Comparison of ENCODE assay signal across 8 cellular contexts in genomic region chr7:26397786-26398435, GRCh38.
A peak's percentile ranks its signal among the peaks of the same experiment; 100 is the strongest.
DNase-seq lines count a peak whose midpoint lies in the region; ATAC-seq and TF ChIP-seq lines count a peak whose summit lies in the region.

No MANE protein-coding gene starts in this region.

- intact Hi-C loops in PC-3 (cut with micrococcal nuclease) = loop anchor here (1.0 to 2.0 kb wide), 4 partner anchors 29 to 269 kb away; no protein-coding TSS in a partner anchor

- H3K79me2 ChIP-seq in PC-3 (ENCODE audit: low read length) = no peaks in the 10 kb centered on the region

- H3K9me3 ChIP-seq in PC-3 (ENCODE audit: low read length) (no peaks in the 10 kb centered on the region), lung (ENCODE audit: control insufficient read depth in 2 of 2, insufficient read depth in 1 of 2, low read length in 1 of 2) (peaks cover 0 to 2% of the 10 kb centered on the region in 2 donors), suprapubic skin (no peaks in the 10 kb centered on the region)

- peak overlapping the region; percentile 58; the same call in 1 of the 2 replicates for H3K27ac ChIP-seq in C4-2B
- no peak overlapping the region for H3K27ac ChIP-seq in PC-3 (ENCODE audit: low read length)
- H3K27ac ChIP-seq in coronary artery = peak overlapping the region in 1 of 2 donors; percentile 32
- peak overlapping the region in 1 of 2 donors; percentile 86 for H3K27ac ChIP-seq in lung (ENCODE audit: low read depth in 1 of 2, low read length in 1 of 2)
- H3K27ac ChIP-seq in suprapubic skin = peak overlapping the region; percentile 91

- no peaks in the 10 kb centered on the region for H3K27me3 ChIP-seq in PC-3 (ENCODE audit: low read length)
- H3K27me3 ChIP-seq in lung (ENCODE audit: control insufficient read depth, insufficient read depth) = no peaks in the 10 kb centered on the region
- no peaks in the 10 kb centered on the region for H3K27me3 ChIP-seq in suprapubic skin

- no peak for TF ChIP-seq EP300 in suprapubic skin (IDR thresholded peaks at IDR 0.05)

- TF ChIP-seq CTCF in C4-2B (conservative IDR thresholded peaks at IDR 0.05) = no peak
- TF ChIP-seq CTCF in PC-3 (conservative IDR thresholded peaks at IDR 0.05; ENCODE audit: low read depth, low read length) = no peak
- TF ChIP-seq CTCF in coronary artery (IDR thresholded peaks at IDR 0.05) = no peak
- TF ChIP-seq CTCF in lung (IDR thresholded peaks at IDR 0.05; ENCODE audit: control extremely low read depth, extremely low read depth) = no peak
- TF ChIP-seq CTCF in suprapubic skin (IDR thresholded peaks at IDR 0.05) = peak in 1 of 2 donors; percentile 5

- DNase-seq in PC-3 (peak; percentile 14), coronary artery (ENCODE audit: low spot score) (no peak), lung (ENCODE audit: low spot score) (peak; percentile 33), suprapubic skin (ENCODE audit: low spot score in 2 of 2) (peak in 1 of 2 donors; percentile 73), superior temporal gyrus (ENCODE audit: extremely low spot score) (no peak)

- no peaks in the 10 kb centered on the region for H4K20me1 ChIP-seq in PC-3 (ENCODE audit: low read length)

- H2AFZ ChIP-seq in PC-3 (ENCODE audit: low read length) = peak overlapping the region; percentile 90

- H3K4me2 ChIP-seq in PC-3 (ENCODE audit: low read length) = peak overlapping the region; percentile 77

- CTCF ChIA-PET in PC-3 (lab: Charles Lee) = interaction anchor here (0.5 to 3.1 kb wide), 3 partner anchors 11 to 29 kb away, joined by 3 to 16 read pairs (median 4); no protein-coding TSS in a partner anchor

- ATAC-seq in GM18858 (IDR thresholded peaks at IDR 0.05; ENCODE audit: unreplicated experiment) (peak; percentile 17), HG03025 (IDR thresholded peaks at IDR 0.05; ENCODE audit: low FRiP score, unreplicated experiment) (peak; percentile 28), PC-3 (peak; percentile 49), lung (ENCODE audit: insufficient read depth, low FRiP score) (peak; percentile 8)

- peaks cover 11% of the 10 kb centered on the region for H3K4me1 ChIP-seq in PC-3 (ENCODE audit: insufficient read depth, low read length)
- H3K4me1 ChIP-seq in lung (ENCODE audit: control insufficient read depth in 2 of 2, insufficient read depth in 2 of 2, low read length in 2 of 2) = peaks cover 0 to 2% of the 10 kb centered on the region in 2 donors
- H3K4me1 ChIP-seq in suprapubic skin = peaks cover 21% of the 10 kb centered on the region

- H3K4me3 ChIP-seq in PC-3 (ENCODE audit: low read length) = peak overlapping the region; percentile 75
- peak overlapping the region; percentile 63 for H3K4me3 ChIP-seq in coronary artery
- peak overlapping the region; percentile 47 for H3K4me3 ChIP-seq in lung
- H3K4me3 ChIP-seq in suprapubic skin = peak overlapping the region; percentile 76

- no peaks in the 10 kb centered on the region for H3K36me3 ChIP-seq in PC-3 (ENCODE audit: low read depth, low read length)
- H3K36me3 ChIP-seq in lung (ENCODE audit: control insufficient read depth in 2 of 2, insufficient read depth in 2 of 2, low read length in 2 of 2) = no peaks in the 10 kb centered on the region
- H3K36me3 ChIP-seq in suprapubic skin = no peaks in the 10 kb centered on the region

- POLR2A ChIA-PET in PC-3 (lab: Charles Lee; ENCODE audit: unreplicated experiment) = interaction anchor here (0.6 to 0.7 kb wide), 2 partner anchors 94 to 152 kb away, joined by 4 to 5 read pairs; no protein-coding TSS in a partner anchor

- peak overlapping the region; percentile 63 for H3K9ac ChIP-seq in PC-3 (ENCODE audit: low read length)

- H3K9me2 ChIP-seq in PC-3 (replicated peaks; ENCODE audit: low read length) = no peaks in the 10 kb centered on the region

- no TSS peak for BruUV-seq in PC-3 (replicated peaks; lab: Mats Ljungman, UMichigan)

- H3F3A ChIP-seq in PC-3 (ENCODE audit: low read length, unreplicated experiment) = no peaks in the 10 kb centered on the region

- TF ChIP-seq POLR2A in suprapubic skin (IDR thresholded peaks at IDR 0.05) = no peak

- WGBS in lung, 2 donors = 3 to 4% methylated on average over 33 to 38 of the region's 38 CpGs
- 8% methylated on average over 15 of the region's 38 CpGs for WGBS in suprapubic skin

Comparison
In these comparisons a context has a peak if more than half of its experiments do, and no peak if none do; other contexts are left out.
1. DNase-seq: peak in PC-3 (single experiment) and lung (single experiment); none in coronary artery (single experiment) and superior temporal gyrus (single experiment).
2. Peak in every context shown above with its lines, with median percentiles within 50 percentile points of each other: ATAC-seq and H3K4me3 ChIP-seq.